Comparison of ENCODE assay signal across 8 cellular contexts in genomic region chr4:139295317-139296299, GRCh38. TPM values are rescaled to one million over a fixed set of nuclear protein-coding genes. Genes with fewer than 3 reads are reported as not detected.
DNase-seq lines count a peak whose midpoint lies in the region; ATAC-seq and TF ChIP-seq lines count a peak whose summit lies in the region.

No MANE protein-coding gene starts in this region.

- no peaks in the 10 kb centered on the region for H3K27me3 ChIP-seq in KMS-11 (ENCODE audit: insufficient read depth, low read depth)

- H3K4me3 ChIP-seq in KMS-11 (IDR thresholded peaks at IDR 0.05; ENCODE audit: insufficient read depth, low read depth, low read length): peak overlapping the region; percentile 58

- H3K9ac ChIP-seq in KMS-11: peak overlapping the region; percentile 96

- no peaks in the 10 kb centered on the region for H3K9me3 Mint-ChIP-seq in activated T-cell treated with anti-CD3 and anti-CD28 coated beads, Interleukin-2, amount 50 U/mL, for 72 hours
- H3K9me3 Mint-ChIP-seq in naive thymus-derived CD8-positive, alpha-beta T cell: no peaks in the 10 kb centered on the region
- no peaks in the 10 kb centered on the region for H3K9me3 Mint-ChIP-seq in stimulated activated naive B cell treated with anti-CD40 and anti-IgM and Interleukin-4, amounts not matched to agents 10 μg/mL and 1 μg/mL and 100 μg/mL, for 72 hours

- DNase-seq in DMS79 treated with DMSO at 0.1 percent for 48 hours (lab: John Stamatoyannopoulos, UW) (peak; percentile 83), fibroblast of gingiva (ENCODE audit: low read depth) (peak; percentile 89)
- peak; percentile 97 to 99 for DNase-seq in activated T-cell treated with anti-CD3 and anti-CD28 coated beads, Interleukin-2, amount 50 U/mL, for 72 hours
- DNase-seq in naive thymus-derived CD8-positive, alpha-beta T cell: peak; percentile 90 to 99 (median 96)
- DNase-seq in stimulated activated naive B cell treated with anti-CD40 and anti-IgM and Interleukin-4, amounts not matched to agents 10 μg/mL and 1 μg/mL and 100 μg/mL, for 72 hours: peak; percentile 92

- H2AFZ ChIP-seq in KMS-11 (ENCODE audit: low read depth): peak overlapping the region; percentile 64

- POLR2A ChIA-PET in naive thymus-derived CD8-positive, alpha-beta T cell (lab: Charles Lee): interaction anchor here (0.6 to 1.7 kb wide), 11 partner anchors 10 to 279 kb away, joined by 3 to 7 read pairs (median 4); partner anchors contain the start of gene ELF2

- peak; percentile 92 for TF ChIP-seq CTCF in KMS-11 (conservative IDR thresholded peaks at IDR 0.05; ENCODE audit: low read depth, low read length)

- H3K27ac ChIP-seq in KMS-11: peak overlapping the region; percentile 88

- H3K36me3 Mint-ChIP-seq in activated T-cell treated with anti-CD3 and anti-CD28 coated beads, Interleukin-2, amount 50 U/mL, for 72 hours (ENCODE audit: insufficient read depth in 2 of 2): peaks cover 4 to 16% of the 10 kb centered on the region in 2 donors
- peaks cover 3 to 34% (median 5%) of the 10 kb centered on the region in 3 donors for H3K36me3 Mint-ChIP-seq in naive thymus-derived CD8-positive, alpha-beta T cell
- peaks cover 0 to 7% of the 10 kb centered on the region in 2 donors for H3K36me3 Mint-ChIP-seq in stimulated activated naive B cell treated with anti-CD40 and anti-IgM and Interleukin-4, amounts not matched to agents 10 μg/mL and 1 μg/mL and 100 μg/mL, for 72 hours

- H3K4me3 Mint-ChIP-seq in activated T-cell treated with anti-CD3 and anti-CD28 coated beads, Interleukin-2, amount 50 U/mL, for 72 hours: peak overlapping the region; percentile 96 to 100
- peak overlapping the region; percentile 91 to 99 (median 98) for H3K4me3 Mint-ChIP-seq in naive thymus-derived CD8-positive, alpha-beta T cell
- peak overlapping the region; percentile 95 to 99 for H3K4me3 Mint-ChIP-seq in stimulated activated naive B cell treated with anti-CD40 and anti-IgM and Interleukin-4, amounts not matched to agents 10 μg/mL and 1 μg/mL and 100 μg/mL, for 72 hours

- H3K27me3 Mint-ChIP-seq in activated T-cell treated with anti-CD3 and anti-CD28 coated beads, Interleukin-2, amount 50 U/mL, for 72 hours (ENCODE audit: low read depth): no peaks in the 10 kb centered on the region
- H3K27me3 Mint-ChIP-seq in naive thymus-derived CD8-positive, alpha-beta T cell: no peaks in the 10 kb centered on the region
- H3K27me3 Mint-ChIP-seq in stimulated activated naive B cell treated with anti-CD40 and anti-IgM and Interleukin-4, amounts not matched to agents 10 μg/mL and 1 μg/mL and 100 μg/mL, for 72 hours: no peaks in the 10 kb centered on the region

- no peaks in the 10 kb centered on the region for H4K20me1 ChIP-seq in KMS-11 (ENCODE audit: insufficient read depth)

- peak overlapping the region; percentile 100 for H3K27ac Mint-ChIP-seq in activated T-cell treated with anti-CD3 and anti-CD28 coated beads, Interleukin-2, amount 50 U/mL, for 72 hours
- peak overlapping the region; percentile 96 to 99 (median 99) for H3K27ac Mint-ChIP-seq in naive thymus-derived CD8-positive, alpha-beta T cell
- H3K27ac Mint-ChIP-seq in stimulated activated naive B cell treated with anti-CD40 and anti-IgM and Interleukin-4, amounts not matched to agents 10 μg/mL and 1 μg/mL and 100 μg/mL, for 72 hours: peak overlapping the region; percentile 100

- peaks cover 41% of the 10 kb centered on the region for H3K4me1 Mint-ChIP-seq in activated T-cell treated with anti-CD3 and anti-CD28 coated beads, Interleukin-2, amount 50 U/mL, for 72 hours (ENCODE audit: low read depth)
- peaks cover 3 to 44% (median 32%) of the 10 kb centered on the region in 4 donors for H3K4me1 Mint-ChIP-seq in naive thymus-derived CD8-positive, alpha-beta T cell
- peaks cover 4 to 14% of the 10 kb centered on the region in 2 donors for H3K4me1 Mint-ChIP-seq in stimulated activated naive B cell treated with anti-CD40 and anti-IgM and Interleukin-4, amounts not matched to agents 10 μg/mL and 1 μg/mL and 100 μg/mL, for 72 hours

- peaks cover 52% of the 10 kb centered on the region for H3K79me2 ChIP-seq in KMS-11 (ENCODE audit: insufficient read depth, low read depth)

- peak; percentile 93 for ATAC-seq in GM21737 (IDR thresholded peaks at IDR 0.05; ENCODE audit: unreplicated experiment)
- ATAC-seq in activated T-cell treated with anti-CD3 and anti-CD28 coated beads, Interleukin-2, amount 50 U/mL, for 72 hours (replicated peaks in 1 of 2): peak; percentile 91 to 92
- peak; percentile 95 to 96 for ATAC-seq in naive thymus-derived CD8-positive, alpha-beta T cell
- peak; percentile 94 to 95 for ATAC-seq in stimulated activated naive B cell treated with anti-CD40 and anti-IgM and Interleukin-4, amounts not matched to agents 10 μg/mL and 1 μg/mL and 100 μg/mL, for 72 hours (replicated peaks)

- peaks cover 58% of the 10 kb centered on the region for H3K4me1 ChIP-seq in KMS-11 (ENCODE audit: low read depth, poor library complexity, severe bottlenecking)

- H3K4me2 ChIP-seq in KMS-11: peak overlapping the region; percentile 91

- H3K36me3 ChIP-seq in KMS-11 (ENCODE audit: insufficient read depth): peaks cover 8% of the 10 kb centered on the region; the same call in 1 of the 2 replicates

TF ChIP-seq in PFSK-1, 5 proteins besides CTCF, POLR2A, EP300 and RAD21:
- TF ChIP-seq SIN3A (IDR thresholded peaks at IDR 0.05; ENCODE audit: borderline replicate concordance, insufficient read depth, low read length): 0 out of 2 replicates have a peak, but pooled peaks have one; percentile 49
- peak; percentile 92 for TF ChIP-seq TAF1 (IDR thresholded peaks at IDR 0.05; ENCODE audit: borderline replicate concordance, insufficient read depth, low read length)
- peak; percentile 93 for TF ChIP-seq FOXP2 (optimal IDR thresholded peaks at IDR 0.05; ENCODE audit: borderline replicate concordance, extremely low read depth, extremely low read length, insufficient read depth)
- TF ChIP-seq REST (IDR thresholded peaks at IDR 0.05; ENCODE audit: insufficient read depth in 1 of 2, low read depth in 2 of 2, low read length in 2 of 2): peak; percentile 24 to 50; a peak in 1 of 4 replicates
- peak; percentile 74 for TF ChIP-seq POLR2AphosphoS5 (IDR thresholded peaks at IDR 0.05; ENCODE audit: low read depth, low read length)

RNA-seq across cellular contexts. Expression of gene NAA15, which starts 5.7 kb away (rescaled TPM):
- 10.6 TPM for polyA plus RNA-seq in PFSK-1 (2012; ENCODE audit: insufficient read length, low read depth)
- total RNA-seq in activated T-cell treated with anti-CD3 and anti-CD28 coated beads, Interleukin-2, amount 50 U/mL, for 72 hours: 10 to 100 TPM; 56.0 to 71.9 TPM
- total RNA-seq in naive thymus-derived CD8-positive, alpha-beta T cell: 10 to 100 TPM; 54.1 to 60.8 TPM
- polyA plus RNA-seq in naive thymus-derived CD8-positive, alpha-beta T cell: 10 to 100 TPM; 32.1 to 41.8 (median 36.1) TPM

RNA-seq across cellular contexts. Expression of gene NDUFC1, which starts 6.7 kb away (rescaled TPM):
- polyA plus RNA-seq in PFSK-1 (2012; ENCODE audit: insufficient read length, low read depth): 60.7 TPM
- total RNA-seq in activated T-cell treated with anti-CD3 and anti-CD28 coated beads, Interleukin-2, amount 50 U/mL, for 72 hours: 10 to 100 TPM; 28.5 to 30.4 TPM
- 10 to 100 TPM; 28.1 to 29.0 TPM for total RNA-seq in naive thymus-derived CD8-positive, alpha-beta T cell
- 100 to 1,000 TPM; 137 to 163 (median 140) TPM for polyA plus RNA-seq in naive thymus-derived CD8-positive, alpha-beta T cell

RNA-seq across cellular contexts. Expression of gene MGARP, which starts 15.6 kb away (rescaled TPM):
- polyA plus RNA-seq in PFSK-1 (2012; ENCODE audit: insufficient read length, low read depth): not detected
- total RNA-seq in activated T-cell treated with anti-CD3 and anti-CD28 coated beads, Interleukin-2, amount 50 U/mL, for 72 hours: not detected
- total RNA-seq in naive thymus-derived CD8-positive, alpha-beta T cell: under 1 TPM in 1 of 2 experiments, not detected in 1; 0.27 TPM
- polyA plus RNA-seq in naive thymus-derived CD8-positive, alpha-beta T cell: under 1 TPM in 2 of 3 donors, not detected in 1; 0.12 to 0.18 TPM

Comparison
In these comparisons a context has a peak if more than half of its experiments do, and no peak if none do; other contexts are left out.
1. Peak in every context shown above with its lines: DNase-seq, ATAC-seq, H3K4me3 ChIP-seq and H3K27ac ChIP-seq.